ENCODE assay signal across 1 cellular context in genomic region chr10:101507828-101508227, GRCh38.
A peak's percentile ranks its signal among the peaks of the same experiment; 100 is the strongest.
TF ChIP-seq lines count a peak whose summit lies in the region.

No MANE protein-coding gene starts in this region.

TF ChIP-seq in HEK293, 187 proteins besides CTCF, POLR2A, EP300 and RAD21 (continued from another document):
- TF ChIP-seq ZBTB10 (tag by site-specific recombination; IDR thresholded peaks at IDR 0.05) (no peak), SP2 (tag by site-specific recombination; IDR thresholded peaks at IDR 0.05) (no peak), SP3 (tag by site-specific recombination; IDR thresholded peaks at IDR 0.05) (no peak), ZBTB44 (tag by site-specific recombination; IDR thresholded peaks at IDR 0.05) (peak; percentile 44; the same call in 1 of the 2 replicates), ZNF114 (tag by site-specific recombination; IDR thresholded peaks at IDR 0.05) (no peak), FEZF1 (tag by site-specific recombination; IDR thresholded peaks at IDR 0.05) (peak; percentile 64), PRDM6 (tag by site-specific recombination; IDR thresholded peaks at IDR 0.05) (peak; percentile 63), OSR2 (tag by site-specific recombination; IDR thresholded peaks at IDR 0.05) (peak; percentile 28; the same call in 1 of the 2 replicates), ZNF677 (tag by site-specific recombination; IDR thresholded peaks at IDR 0.05) (no peak), YY1 (tag by site-specific recombination; IDR thresholded peaks at IDR 0.05) (no peak), KLF16 (tag by site-specific recombination; IDR thresholded peaks at IDR 0.05) (no peak), GLIS2 (tag by site-specific recombination; IDR thresholded peaks at IDR 0.05) (no peak), ZNF26 (tag by site-specific recombination; IDR thresholded peaks at IDR 0.05) (no peak), ZNF174 (tag by site-specific recombination; IDR thresholded peaks at IDR 0.05) (no peak), KLF10 (tag by site-specific recombination; IDR thresholded peaks at IDR 0.05) (peak; percentile 41), ZNF610 (tag by site-specific recombination; IDR thresholded peaks at IDR 0.05; ENCODE audit: borderline replicate concordance) (no peak)
- TF ChIP-seq, protein P1, sequence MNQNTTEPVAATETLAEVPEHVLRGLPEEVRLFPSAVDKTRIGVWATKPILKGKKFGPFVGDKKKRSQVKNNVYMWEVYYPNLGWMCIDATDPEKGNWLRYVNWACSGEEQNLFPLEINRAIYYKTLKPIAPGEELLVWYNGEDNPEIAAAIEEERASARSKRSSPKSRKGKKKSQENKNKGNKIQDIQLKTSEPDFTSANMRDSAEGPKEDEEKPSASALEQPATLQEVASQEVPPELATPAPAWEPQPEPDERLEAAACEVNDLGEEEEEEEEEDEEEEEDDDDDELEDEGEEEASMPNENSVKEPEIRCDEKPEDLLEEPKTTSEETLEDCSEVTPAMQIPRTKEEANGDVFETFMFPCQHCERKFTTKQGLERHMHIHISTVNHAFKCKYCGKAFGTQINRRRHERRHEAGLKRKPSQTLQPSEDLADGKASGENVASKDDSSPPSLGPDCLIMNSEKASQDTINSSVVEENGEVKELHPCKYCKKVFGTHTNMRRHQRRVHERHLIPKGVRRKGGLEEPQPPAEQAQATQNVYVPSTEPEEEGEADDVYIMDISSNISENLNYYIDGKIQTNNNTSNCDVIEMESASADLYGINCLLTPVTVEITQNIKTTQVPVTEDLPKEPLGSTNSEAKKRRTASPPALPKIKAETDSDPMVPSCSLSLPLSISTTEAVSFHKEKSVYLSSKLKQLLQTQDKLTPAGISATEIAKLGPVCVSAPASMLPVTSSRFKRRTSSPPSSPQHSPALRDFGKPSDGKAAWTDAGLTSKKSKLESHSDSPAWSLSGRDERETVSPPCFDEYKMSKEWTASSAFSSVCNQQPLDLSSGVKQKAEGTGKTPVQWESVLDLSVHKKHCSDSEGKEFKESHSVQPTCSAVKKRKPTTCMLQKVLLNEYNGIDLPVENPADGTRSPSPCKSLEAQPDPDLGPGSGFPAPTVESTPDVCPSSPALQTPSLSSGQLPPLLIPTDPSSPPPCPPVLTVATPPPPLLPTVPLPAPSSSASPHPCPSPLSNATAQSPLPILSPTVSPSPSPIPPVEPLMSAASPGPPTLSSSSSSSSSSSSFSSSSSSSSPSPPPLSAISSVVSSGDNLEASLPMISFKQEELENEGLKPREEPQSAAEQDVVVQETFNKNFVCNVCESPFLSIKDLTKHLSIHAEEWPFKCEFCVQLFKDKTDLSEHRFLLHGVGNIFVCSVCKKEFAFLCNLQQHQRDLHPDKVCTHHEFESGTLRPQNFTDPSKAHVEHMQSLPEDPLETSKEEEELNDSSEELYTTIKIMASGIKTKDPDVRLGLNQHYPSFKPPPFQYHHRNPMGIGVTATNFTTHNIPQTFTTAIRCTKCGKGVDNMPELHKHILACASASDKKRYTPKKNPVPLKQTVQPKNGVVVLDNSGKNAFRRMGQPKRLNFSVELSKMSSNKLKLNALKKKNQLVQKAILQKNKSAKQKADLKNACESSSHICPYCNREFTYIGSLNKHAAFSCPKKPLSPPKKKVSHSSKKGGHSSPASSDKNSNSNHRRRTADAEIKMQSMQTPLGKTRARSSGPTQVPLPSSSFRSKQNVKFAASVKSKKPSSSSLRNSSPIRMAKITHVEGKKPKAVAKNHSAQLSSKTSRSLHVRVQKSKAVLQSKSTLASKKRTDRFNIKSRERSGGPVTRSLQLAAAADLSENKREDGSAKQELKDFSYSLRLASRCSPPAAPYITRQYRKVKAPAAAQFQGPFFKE (tag by site-specific recombination; IDR thresholded peaks at IDR 0.05; ENCODE audit: borderline replicate concordance): no peak
